In genomic region chr20:25315418-25316210, GRCh38 we compare ENCODE assay signal across 13 cellular contexts.
DNase-seq lines count a peak whose midpoint lies in the region; ATAC-seq and TF ChIP-seq lines count a peak whose summit lies in the region.
"Had no signal": no experiment of that assay in that cellular context is flagged by ENCODE, and none has a peak within 500 bp of the region (broad histone marks: within the 10 kb centered on the region; RNA-seq: fewer than 3 reads in every experiment).

No MANE protein-coding gene starts in this region.

- H3K27ac ChIP-seq in ACC112 (ENCODE audit: low read depth, low read length) (peak overlapping the region; percentile 41; the same call in 1 of the 2 replicates), H9 (ENCODE audit: insufficient read length, low read depth, low read length) (no peak overlapping the region)
- H3K27ac ChIP-seq: uterus had no signal

- peaks cover 4% of the 10 kb centered on the region for H3K79me1 ChIP-seq in H9 (ENCODE audit: insufficient read depth, low read depth, low read length, poor library complexity, severe bottlenecking)

- no peak for ATAC-seq in activated CD8-positive, alpha-beta T cell treated with anti-CD3 and anti-CD28 coated beads, Interleukin-2, amount 10 ng/mL, durations not matched to agents 7 days and 5 days
- ATAC-seq in GM19452 (IDR thresholded peaks at IDR 0.05; ENCODE audit: unreplicated experiment), result no peak
- no peak for ATAC-seq in GM21528 (IDR thresholded peaks at IDR 0.05; ENCODE audit: low FRiP score, unreplicated experiment)

- POLR2A ChIA-PET in activated CD8-positive, alpha-beta T cell treated with anti-CD3 and anti-CD28 coated beads, Interleukin-2, amount 10 ng/mL, durations not matched to agents 7 days and 5 days (lab: Charles Lee), result interaction anchor here (1.2 kb wide), 1 partner anchor 92 kb away, joined by 4 read pairs; the partner anchor contains the start of gene GINS1

- H3K27me3 ChIP-seq in ACC112 (ENCODE audit: insufficient read depth, low read length) (no peaks in the 10 kb centered on the region), H9 (ENCODE audit: insufficient read depth, low read length) (no peaks in the 10 kb centered on the region)
- H3K27me3 ChIP-seq: uterus had no signal

- H3K36me3 Mint-ChIP-seq in H9 (ENCODE audit: insufficient read depth in 1 of 3, low read depth in 3 of 3), result peaks cover 18 to 49% (median 21%) of the 10 kb centered on the region in 3 experiments
- H3K36me3 Mint-ChIP-seq in activated CD8-positive, alpha-beta T cell treated with anti-CD3 and anti-CD28 coated beads, Interleukin-2, amount 10 ng/mL, durations not matched to agents 7 days and 5 days (ENCODE audit: low read depth), result peaks cover 7% of the 10 kb centered on the region
- H3K36me3 Mint-ChIP-seq: activated CD4-positive, alpha-beta memory T cell treated with anti-CD3 and anti-CD28 coated beads for 36 hours had no signal

- no peak overlapping the region for H3K9ac ChIP-seq in H9 (ENCODE audit: extremely low read depth, insufficient read length, low read length)

- H3K4me1 ChIP-seq in ACC112 (ENCODE audit: control insufficient read depth, insufficient read depth, low read length, unreplicated experiment) (peaks cover 31% of the 10 kb centered on the region), H9 (ENCODE audit: insufficient read depth, low read length) (no peaks in the 10 kb centered on the region; the same call in 1 of the 2 replicates)

- no peak overlapping the region for H3K4me3 Mint-ChIP-seq in H9
- no peak overlapping the region for H3K4me3 Mint-ChIP-seq in activated CD8-positive, alpha-beta T cell treated with anti-CD3 and anti-CD28 coated beads, Interleukin-2, amount 10 ng/mL, durations not matched to agents 7 days and 5 days
- H3K4me3 Mint-ChIP-seq: activated CD4-positive, alpha-beta memory T cell treated with anti-CD3 and anti-CD28 coated beads for 36 hours had no signal

- WGBS in H9 (ENCODE audit: extremely low coverage, insufficient read length, low lambda C conversion rate), result no CpG with 5 or more reads among the region's 8 CpGs

- H3K79me2 ChIP-seq in ACC112 (ENCODE audit: control insufficient read depth, insufficient read depth, low read length, unreplicated experiment) (no peaks in the 10 kb centered on the region), H9 (ENCODE audit: insufficient read depth, low read length) (no peaks in the 10 kb centered on the region)

- H3K9me3 Mint-ChIP-seq in H9, result peaks cover 4 to 5% of the 10 kb centered on the region in 2 experiments; a peak in 4 of 5 replicates
- H3K9me3 Mint-ChIP-seq in activated CD8-positive, alpha-beta T cell treated with anti-CD3 and anti-CD28 coated beads, Interleukin-2, amount 10 ng/mL, durations not matched to agents 7 days and 5 days (ENCODE audit: insufficient read depth), result no peaks in the 10 kb centered on the region
- H3K9me3 Mint-ChIP-seq: activated CD4-positive, alpha-beta memory T cell treated with anti-CD3 and anti-CD28 coated beads for 36 hours had no signal

- no peak overlapping the region for H4K8ac ChIP-seq in H9 (replicated peaks; ENCODE audit: insufficient read length, low read depth, low read length)

- peaks cover under 1 to 4% of the 10 kb centered on the region in 2 experiments for H3K4me1 Mint-ChIP-seq in H9
- H3K4me1 Mint-ChIP-seq in activated CD8-positive, alpha-beta T cell treated with anti-CD3 and anti-CD28 coated beads, Interleukin-2, amount 10 ng/mL, durations not matched to agents 7 days and 5 days (ENCODE audit: low read depth), result peaks cover 28% of the 10 kb centered on the region

- no peak overlapping the region for H2BK5ac ChIP-seq in H9 (ENCODE audit: insufficient read length, low read length)

- no peak overlapping the region for H4K5ac ChIP-seq in H9 (ENCODE audit: insufficient read length, low read depth, low read length)

- no peak overlapping the region for H3K56ac ChIP-seq in H9 (ENCODE audit: insufficient read length, low read depth, low read length)

- no peak overlapping the region for H3K4me2 ChIP-seq in H9 (ENCODE audit: insufficient read depth, insufficient read length, low read length)

- CTCF ChIA-PET in activated CD8-positive, alpha-beta T cell treated with anti-CD3 and anti-CD28 coated beads, Interleukin-2, amount 10 ng/mL, durations not matched to agents 7 days and 5 days (lab: Charles Lee), result interaction anchor here (1.4 kb wide), 1 partner anchor 84 kb away, joined by 4 read pairs; no protein-coding TSS in a partner anchor

- H2BK15ac ChIP-seq in H9 (ENCODE audit: low read depth, low read length), result no peak overlapping the region

- H3K27ac Mint-ChIP-seq in H9, result peak overlapping the region in 2 of 3 experiments; percentile 68 to 82; a peak in 2 of 7 replicates
- peak overlapping the region; percentile 12 for H3K27ac Mint-ChIP-seq in activated CD8-positive, alpha-beta T cell treated with anti-CD3 and anti-CD28 coated beads, Interleukin-2, amount 10 ng/mL, durations not matched to agents 7 days and 5 days
- H3K27ac Mint-ChIP-seq: activated CD4-positive, alpha-beta memory T cell treated with anti-CD3 and anti-CD28 coated beads for 36 hours had no signal

- no peaks in the 10 kb centered on the region for H3K23me2 ChIP-seq in H9 (ENCODE audit: insufficient read length, low read depth, low read length, poor library complexity, severe bottlenecking)

- DNase-seq in H9, result no peak
- no peak for DNase-seq in activated CD8-positive, alpha-beta T cell treated with anti-CD3 and anti-CD28 coated beads, Interleukin-2, amount 10 ng/mL, durations not matched to agents 7 days and 5 days
- DNase-seq in mesenteric fat pad (ENCODE audit: low spot score), result peak; percentile 68
- no peak for DNase-seq in NCI-H510A treated with DMSO at 0.1 percent for 48 hours (lab: John Stamatoyannopoulos, UW)
- DNase-seq in central memory CD4-positive, alpha-beta T cell, result no peak
- DNase-seq: activated CD4-positive, alpha-beta memory T cell treated with anti-CD3 and anti-CD28 coated beads for 36 hours; COR-L47; foreskin melanocyte; NCI-H2171 had no signal

- H3T11ph ChIP-seq in H9 (ENCODE audit: low read length), result no peak overlapping the region

- H3K18ac ChIP-seq in H9 (ENCODE audit: insufficient read length, low read depth, low read length), result no peak overlapping the region

- H3K4ac ChIP-seq in H9 (ENCODE audit: low read depth, low read length), result no peak overlapping the region

- no peak overlapping the region for H2BK20ac ChIP-seq in H9 (ENCODE audit: low read depth, low read length, poor library complexity, severe bottlenecking)

- no peak overlapping the region for H3K14ac ChIP-seq in H9 (ENCODE audit: insufficient read depth, low read length)

- H4K20me1 ChIP-seq in H9 (ENCODE audit: control insufficient read depth, insufficient read depth, insufficient read length), result no peaks in the 10 kb centered on the region

- no peak for TF ChIP-seq CTCF in H9 (conservative IDR thresholded peaks at IDR 0.05)

- H3K27me3 Mint-ChIP-seq in H9 (ENCODE audit: low read depth), result peaks cover 2% of the 10 kb centered on the region; the same call in 1 of the 2 replicates
- no peaks in the 10 kb centered on the region for H3K27me3 Mint-ChIP-seq in activated CD8-positive, alpha-beta T cell treated with anti-CD3 and anti-CD28 coated beads, Interleukin-2, amount 10 ng/mL, durations not matched to agents 7 days and 5 days (ENCODE audit: low read depth)
- H3K27me3 Mint-ChIP-seq: activated CD4-positive, alpha-beta memory T cell treated with anti-CD3 and anti-CD28 coated beads for 36 hours had no signal

- H4K91ac ChIP-seq in H9 (ENCODE audit: insufficient read length, low read depth, low read length), result no peak overlapping the region

- no peak overlapping the region for H2AK5ac ChIP-seq in H9 (ENCODE audit: insufficient read length, low read length)

- H2BK120ac ChIP-seq in H9 (ENCODE audit: low read depth, low read length, poor library complexity, severe bottlenecking), result no peak overlapping the region

- no peaks in the 10 kb centered on the region for H3K9me3 ChIP-seq in H9 (ENCODE audit: control insufficient read depth, low read depth, low read length)
- H3K9me3 ChIP-seq: uterus had no signal

- no peak overlapping the region for H2BK12ac ChIP-seq in H9 (ENCODE audit: insufficient read length, low read depth, low read length)

- H3K23ac ChIP-seq in H9 (ENCODE audit: insufficient read length, low read depth, low read length), result no peak overlapping the region

- H3K4me3 ChIP-seq in ACC112 (ENCODE audit: low read depth, low read length), result no peak overlapping the region
- H3K4me3 ChIP-seq: uterus had no signal

- H2AFZ ChIP-seq in ACC112 (ENCODE audit: low read length, unreplicated experiment) (no peak overlapping the region), H9 (ENCODE audit: low read length) (no peak overlapping the region)

- no peaks in the 10 kb centered on the region for H3K36me3 ChIP-seq in ACC112 (ENCODE audit: insufficient read depth, low read length)
- H3K36me3 ChIP-seq: uterus had no signal
